11 cellular contexts compared by ENCODE assay signal in genomic region chr9:113350338-113350672, GRCh38. TPM values are rescaled to one million over a fixed set of nuclear protein-coding genes. Genes with fewer than 3 reads are reported as not detected.
DNase-seq lines count a peak whose midpoint lies in the region; ATAC-seq and TF ChIP-seq lines count a peak whose summit lies in the region.
"Had no signal": no experiment of that assay in that cellular context is flagged by ENCODE, and none has a peak within 500 bp of the region (broad histone marks: within the 10 kb centered on the region; RNA-seq: fewer than 3 reads in every experiment).

No MANE protein-coding gene starts in this region.

- peak in 2 of 4 donors; percentile 8 to 11 for ATAC-seq in heart left ventricle
- ATAC-seq in Right ventricle myocardium inferior = no peak
- peak; percentile 28 for ATAC-seq in activated B cell treated with CpG ODN at 0.5 μM for 24 hours (ENCODE audit: low read depth)
- peak; percentile 17 for ATAC-seq in left colon
- ATAC-seq in GM19455 (IDR thresholded peaks at IDR 0.05; ENCODE audit: unreplicated experiment) = no peak

- DNase-seq in heart left ventricle (no peak), Right ventricle myocardium inferior (ENCODE audit: missing footprints) (no peak), activated B cell treated with CpG ODN at 0.5 μM for 24 hours (no peak), left colon (no peak), type B pancreatic cell (ENCODE audit: extremely low spot score, unreplicated experiment) (no peak), MV-4-11 (lab: John Stamatoyannopoulos, UW) (no peak), NCI-H2227 (lab: John Stamatoyannopoulos, UW; ENCODE audit: unreplicated experiment) (no peak)
- DNase-seq: left cardiac atrium had no signal

- no peaks in the 10 kb centered on the region for H3K9me3 ChIP-seq in heart left ventricle

- H3K4me3 Mint-ChIP-seq in activated B cell treated with CpG ODN at 0.5 μM for 24 hours (peak overlapping the region; percentile 77), type B pancreatic cell (peak overlapping the region; percentile 87)

- no peak for TF ChIP-seq POLR2A in heart left ventricle (IDR thresholded peaks at IDR 0.05)

- TF ChIP-seq CTCF in heart left ventricle (IDR thresholded peaks at IDR 0.05) (no peak), activated B cell treated with CpG ODN at 0.5 μM for 24 hours (IDR thresholded peaks at IDR 0.05) (no peak), type B pancreatic cell (conservative IDR thresholded peaks at IDR 0.05) (no peak)

- H3K27ac ChIP-seq in heart left ventricle = no peak overlapping the region

- H3K36me3 ChIP-seq in heart left ventricle = no peaks in the 10 kb centered on the region

- H3K36me3 Mint-ChIP-seq in activated B cell treated with CpG ODN at 0.5 μM for 24 hours (ENCODE audit: low read depth) (no peaks in the 10 kb centered on the region), type B pancreatic cell (peaks cover 5% of the 10 kb centered on the region)

- H3K4me1 Mint-ChIP-seq in activated B cell treated with CpG ODN at 0.5 μM for 24 hours (peaks cover 20% of the 10 kb centered on the region), type B pancreatic cell (ENCODE audit: unreplicated experiment) (no peaks in the 10 kb centered on the region)

- CTCF ChIA-PET in activated B cell treated with CpG ODN at 0.5 μM for 24 hours (lab: Charles Lee) = interaction anchor here (1.3 kb wide), 1 partner anchor 10 kb away, joined by 4 read pairs; the partner anchor contains the start of gene WDR31

- POLR2A ChIA-PET in activated B cell treated with CpG ODN at 0.5 μM for 24 hours (lab: Charles Lee) = interaction anchor here (1.1 to 3.8 kb wide), 4 partner anchors 10 to 76 kb away, joined by 3 to 24 read pairs (median 10); partner anchors contain the start of genes C9orf43, CDC26, HDHD3 and POLE3

- H3K27ac Mint-ChIP-seq in activated B cell treated with CpG ODN at 0.5 μM for 24 hours (peak overlapping the region; percentile 30), type B pancreatic cell (peak overlapping the region; percentile 70)

- no peaks in the 10 kb centered on the region for H3K9me3 Mint-ChIP-seq in activated B cell treated with CpG ODN at 0.5 μM for 24 hours
- no peaks in the 10 kb centered on the region for H3K9me3 Mint-ChIP-seq in type B pancreatic cell

- peaks cover 7% of the 10 kb centered on the region for H3K27me3 Mint-ChIP-seq in activated B cell treated with CpG ODN at 0.5 μM for 24 hours
- peaks cover 72% of the 10 kb centered on the region for H3K27me3 Mint-ChIP-seq in type B pancreatic cell

- intact Hi-C loops in heart left ventricle (cut with DNase I) (no loop called here), Right ventricle myocardium inferior (cut with DNase I) (no loop called here), activated B cell treated with CpG ODN at 0.5 μM for 24 hours (cut with micrococcal nuclease) (loop anchor here (1.0 to 2.0 kb wide), 3 partner anchors 10 to 130 kb away; partner anchors contain the start of genes C9orf43, FKBP15, POLE3 and SLC31A1), left colon (cut with DNase I, micrococcal nuclease) (no loop called here)

- peak overlapping the region in 7 of 12 donors; percentile 46 to 64 (median 53) for H3K4me3 ChIP-seq in heart left ventricle

- peaks cover 0 to 17% (median 7%) of the 10 kb centered on the region in 12 donors for H3K4me1 ChIP-seq in heart left ventricle

- WGBS in heart left ventricle, 4 donors = 21 to 35% (median 29%) methylated on average over 7 of the region's 7 CpGs

- H3K27me3 ChIP-seq in heart left ventricle = peaks cover 0 to 31% (median 10%) of the 10 kb centered on the region in 9 donors

RNA-seq across cellular contexts. Expression of gene BSPRY, which starts 1.0 kb away (rescaled TPM):
- total RNA-seq in heart left ventricle = 1 to 10 TPM in 7 of 9 donors, under 1 TPM in 1, not detected in 1; 0.39 to 7.6 (median 1.7) TPM
- polyA plus RNA-seq in heart left ventricle = 1 to 10 TPM in 1 of 2 donors, under 1 TPM in 1; 0.80 to 3.8 TPM
- total RNA-seq in Right ventricle myocardium inferior = 0.35 TPM
- 1.1 and 1.3 TPM in 2 replicates for total RNA-seq in activated B cell treated with CpG ODN at 0.5 μM for 24 hours
- total RNA-seq in left colon = 10 to 100 TPM; 32.6 to 39.9 TPM
- 9.0 and 22.6 TPM in 2 replicates for total RNA-seq in type B pancreatic cell (ENCODE audit: low replicate concordance)

RNA-seq across cellular contexts. Expression of gene WDR31, which starts 10.2 kb away (rescaled TPM):
- 10 to 100 TPM in 6 of 9 donors, 1 to 10 TPM in 3; 8.1 to 22.4 (median 14.4) TPM for total RNA-seq in heart left ventricle
- 1 to 10 TPM; 7.0 TPM for polyA plus RNA-seq in heart left ventricle
- total RNA-seq in Right ventricle myocardium inferior = 13.0 TPM
- total RNA-seq in activated B cell treated with CpG ODN at 0.5 μM for 24 hours = 0.73 and 1.6 TPM in 2 replicates
- 1 to 10 TPM; 3.0 to 3.6 TPM for total RNA-seq in left colon
- 5.0 and 6.7 TPM in 2 replicates for total RNA-seq in type B pancreatic cell (ENCODE audit: low replicate concordance)

RNA-seq across cellular contexts. Expression of gene HDHD3, which starts 26.5 kb away (rescaled TPM):
- 10 to 100 TPM; 11.7 to 53.8 (median 19.4) TPM for total RNA-seq in heart left ventricle
- polyA plus RNA-seq in heart left ventricle = 10 to 100 TPM; 16.2 to 49.0 TPM
- total RNA-seq in Right ventricle myocardium inferior = 10.5 TPM
- total RNA-seq in activated B cell treated with CpG ODN at 0.5 μM for 24 hours = 23.4 and 23.9 TPM in 2 replicates
- 100 to 1,000 TPM; 143 to 156 TPM for total RNA-seq in left colon
- total RNA-seq in type B pancreatic cell (ENCODE audit: low replicate concordance) = 33.9 and 53.1 TPM in 2 replicates

RNA-seq across cellular contexts. Expression of gene RNF183, which starts 47.1 kb away (rescaled TPM):
- total RNA-seq in heart left ventricle = not detected
- polyA plus RNA-seq in heart left ventricle = under 1 TPM in 1 of 2 donors, not detected in 1; 0.04 TPM
- not detected for total RNA-seq in Right ventricle myocardium inferior
- not detected in 2 replicates for total RNA-seq in activated B cell treated with CpG ODN at 0.5 μM for 24 hours
- 1 to 10 TPM in 1 of 2 donors, under 1 TPM in 1; 0.85 to 1.3 TPM for total RNA-seq in left colon
- total RNA-seq in type B pancreatic cell (ENCODE audit: low replicate concordance) = 0.77 and 1.0 TPM in 2 replicates
- total RNA-seq: activated CD8-positive, alpha-beta memory T cell treated with anti-CD3 and anti-CD28 coated beads for 36 hours; left cardiac atrium; subcutaneous adipose tissue had no signal

RNA-seq across cellular contexts. Expression of gene ALAD, which starts 50.8 kb away (rescaled TPM):
- total RNA-seq in heart left ventricle (100 to 1,000 TPM in 2 of 9 donors, 10 to 100 TPM in 7; 39.8 to 153 (median 91.8) TPM), Right ventricle myocardium inferior (136 TPM), activated B cell treated with CpG ODN at 0.5 μM for 24 hours (24.0 and 24.3 TPM in 2 replicates), left colon (10 to 100 TPM; 58.8 to 64.1 TPM), type B pancreatic cell (ENCODE audit: low replicate concordance) (41.4 and 57.0 TPM in 2 replicates)
- polyA plus RNA-seq in heart left ventricle = 10 to 100 TPM; 51.1 to 74.3 TPM

Comparison
In these comparisons a context has a peak if more than half of its experiments do, and no peak if none do; other contexts are left out.
1. ATAC-seq: peak in activated B cell treated with CpG ODN at 0.5 μM for 24 hours (single experiment) and left colon (single experiment); none in Right ventricle myocardium inferior (single experiment) and GM19455 (single experiment).